In the genomic region with DNA sequence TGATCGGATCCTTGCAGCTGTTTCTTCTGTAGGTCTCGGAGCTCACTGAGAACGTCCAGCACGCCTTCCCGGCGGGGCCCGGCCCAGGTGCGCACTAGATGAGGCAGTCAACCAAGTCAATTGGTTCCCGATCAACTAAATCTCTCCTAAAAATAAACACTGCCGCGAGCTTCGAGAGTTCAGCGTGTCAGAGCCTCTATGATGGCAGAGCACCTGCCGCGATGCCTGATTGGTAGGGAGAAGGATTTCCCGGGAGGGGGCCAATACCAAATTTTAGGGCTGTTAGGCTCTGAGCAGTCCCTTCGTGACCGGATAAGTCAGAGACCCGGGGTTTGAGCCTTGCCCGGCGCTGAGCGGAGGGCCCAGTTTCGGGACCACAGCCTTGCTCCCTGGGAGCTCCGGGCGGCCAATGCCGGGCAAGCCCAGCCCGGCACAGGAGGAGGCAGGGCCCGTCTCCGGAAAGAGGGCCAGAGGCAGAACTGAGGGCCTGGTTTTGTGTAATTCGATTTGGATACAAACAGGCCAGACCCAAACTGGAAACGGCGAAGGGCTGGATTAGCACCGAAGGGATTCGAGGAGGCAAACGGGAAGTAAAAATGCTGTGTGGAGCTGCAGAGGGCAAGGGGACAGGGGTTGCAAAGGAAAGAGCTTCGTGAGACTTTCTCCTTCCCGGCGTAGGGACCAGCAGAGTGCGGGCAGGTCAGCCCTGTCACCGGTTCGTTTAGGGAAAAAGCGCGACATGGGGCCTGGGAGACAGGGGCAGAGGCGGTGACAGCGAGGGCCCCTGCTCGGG, we compare ENCODE assay signal across 8 cellular contexts. TPM values are rescaled to one million over a fixed set of nuclear protein-coding genes. Genes with fewer than 3 reads are reported as not detected.
DNase-seq lines count a peak whose midpoint lies in the region; ATAC-seq lines count a peak whose summit lies in the region.

No MANE protein-coding gene starts in this region.

- no peak for DNase-seq in activated naive CD4-positive, alpha-beta T cell treated with anti-CD3 and anti-CD28 coated beads, Interleukin-2, amount 10 ng/mL, durations not matched to agents 7 days and 5 days
- no peak for DNase-seq in activated naive CD4-positive, alpha-beta T cell treated with Interleukin-2 at 50 U/mL for 16 hours
- DNase-seq in SK-N-DZ (ENCODE audit: low spot score), result peak; percentile 54
- peak; percentile 8 for DNase-seq in fibroblast of peridontal ligament (ENCODE audit: extremely low read depth)
- DNase-seq in retina, result peak; percentile 75
- no peak for DNase-seq in UCSD-AML1 (lab: John Stamatoyannopoulos, UW; ENCODE audit: unreplicated experiment)

- H3K9me3 Mint-ChIP-seq in activated naive CD4-positive, alpha-beta T cell treated with anti-CD3 and anti-CD28 coated beads, Interleukin-2, amount 10 ng/mL, durations not matched to agents 7 days and 5 days, result no peaks in the 10 kb centered on the region

- H3K4me3 Mint-ChIP-seq in activated naive CD4-positive, alpha-beta T cell treated with anti-CD3 and anti-CD28 coated beads, Interleukin-2, amount 10 ng/mL, durations not matched to agents 7 days and 5 days, result peak overlapping the region; percentile 64

- peaks cover 9% of the 10 kb centered on the region for H3K4me1 Mint-ChIP-seq in activated naive CD4-positive, alpha-beta T cell treated with anti-CD3 and anti-CD28 coated beads, Interleukin-2, amount 10 ng/mL, durations not matched to agents 7 days and 5 days

- ATAC-seq in HG03039 (IDR thresholded peaks at IDR 0.05; ENCODE audit: unreplicated experiment) (no peak), HG02623 (IDR thresholded peaks at IDR 0.05; ENCODE audit: unreplicated experiment) (no peak)

- peaks cover 82% of the 10 kb centered on the region for H3K27me3 Mint-ChIP-seq in activated naive CD4-positive, alpha-beta T cell treated with anti-CD3 and anti-CD28 coated beads, Interleukin-2, amount 10 ng/mL, durations not matched to agents 7 days and 5 days

- CTCF ChIA-PET in activated naive CD4-positive, alpha-beta T cell treated with anti-CD3 and anti-CD28 coated beads, Interleukin-2, amount 10 ng/mL, durations not matched to agents 7 days and 5 days (lab: Charles Lee), result no interaction called here

- H3K36me3 Mint-ChIP-seq in activated naive CD4-positive, alpha-beta T cell treated with anti-CD3 and anti-CD28 coated beads, Interleukin-2, amount 10 ng/mL, durations not matched to agents 7 days and 5 days, result no peaks in the 10 kb centered on the region

- H3K27ac Mint-ChIP-seq in activated naive CD4-positive, alpha-beta T cell treated with anti-CD3 and anti-CD28 coated beads, Interleukin-2, amount 10 ng/mL, durations not matched to agents 7 days and 5 days, result no peak overlapping the region

RNA-seq across cellular contexts. Expression of gene SLC26A5, which starts 0.6 kb away (rescaled TPM):
- 0.05 TPM in 1 of 2 replicates, not detected in the other for polyA plus RNA-seq in SK-N-DZ (2014; cell fraction: cytosol; rRNA removed)
- 0.07 and 0.31 TPM in 2 replicates for polyA plus RNA-seq in SK-N-DZ (2014; cell fraction: nucleus; rRNA removed)

Comparison
In these comparisons a context has a peak if more than half of its experiments do, and no peak if none do; other contexts are left out.
1. DNase-seq: peak in SK-N-DZ (single experiment), fibroblast of peridontal ligament (single experiment) and retina (single experiment); none in activated naive CD4-positive, alpha-beta T cell treated with anti-CD3 and anti-CD28 coated beads, Interleukin-2, amount 10 ng/mL, durations not matched to agents 7 days and 5 days (single experiment), activated naive CD4-positive, alpha-beta T cell treated with Interleukin-2 at 50 U/mL for 16 hours (single experiment) and UCSD-AML1 (single experiment).